In the genomic region with DNA sequence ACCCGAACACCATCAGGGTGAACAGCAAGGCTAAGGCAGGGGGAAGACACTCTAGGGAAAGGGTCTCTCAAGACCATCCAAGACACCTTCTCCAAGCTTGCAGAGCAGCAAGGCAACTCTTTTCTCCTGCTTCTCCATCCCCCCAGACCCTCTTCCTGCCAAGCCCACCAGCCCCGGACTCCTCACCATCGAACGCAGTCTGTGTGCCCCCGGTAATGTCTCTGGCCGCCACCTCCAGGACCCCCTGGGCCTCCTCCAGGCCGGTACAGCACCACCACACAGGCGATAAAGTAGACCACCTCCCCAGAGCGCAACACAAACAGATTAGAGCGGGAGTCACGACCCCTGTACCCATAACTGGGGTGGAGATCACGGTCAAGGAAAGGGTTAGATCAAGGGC, we compare ENCODE assay signal across 1 cellular context.
TF ChIP-seq lines count a peak whose summit lies in the region.

No MANE protein-coding gene starts in this region.

TF ChIP-seq in GM23338, 12 proteins besides CTCF, POLR2A, EP300 and RAD21:
- TF ChIP-seq EZH2phosphoT487 (IDR thresholded peaks at IDR 0.05; ENCODE audit: unreplicated experiment) (no peak), ZNF331 (CRISPR knock-in tag; IDR thresholded peaks at IDR 0.05; ENCODE audit: low read depth) (no peak), JUNB (IDR thresholded peaks at IDR 0.05; ENCODE audit: unreplicated experiment) (no peak), POLR2AphosphoS5 (IDR thresholded peaks at IDR 0.05; ENCODE audit: low read depth) (no peak), EZH2 (IDR thresholded peaks at IDR 0.05; ENCODE audit: low read depth, unreplicated experiment) (no peak), NANOG (IDR thresholded peaks at IDR 0.05; ENCODE audit: borderline replicate concordance) (no peak), CREB1 (CRISPR knock-in tag; IDR thresholded peaks at IDR 0.05; ENCODE audit: low read depth) (no peak), STAT1 (IDR thresholded peaks at IDR 0.05; ENCODE audit: unreplicated experiment) (no peak), ZNF114 (CRISPR knock-in tag; IDR thresholded peaks at IDR 0.05) (no peak)
- TF ChIP-seq, protein P1, sequence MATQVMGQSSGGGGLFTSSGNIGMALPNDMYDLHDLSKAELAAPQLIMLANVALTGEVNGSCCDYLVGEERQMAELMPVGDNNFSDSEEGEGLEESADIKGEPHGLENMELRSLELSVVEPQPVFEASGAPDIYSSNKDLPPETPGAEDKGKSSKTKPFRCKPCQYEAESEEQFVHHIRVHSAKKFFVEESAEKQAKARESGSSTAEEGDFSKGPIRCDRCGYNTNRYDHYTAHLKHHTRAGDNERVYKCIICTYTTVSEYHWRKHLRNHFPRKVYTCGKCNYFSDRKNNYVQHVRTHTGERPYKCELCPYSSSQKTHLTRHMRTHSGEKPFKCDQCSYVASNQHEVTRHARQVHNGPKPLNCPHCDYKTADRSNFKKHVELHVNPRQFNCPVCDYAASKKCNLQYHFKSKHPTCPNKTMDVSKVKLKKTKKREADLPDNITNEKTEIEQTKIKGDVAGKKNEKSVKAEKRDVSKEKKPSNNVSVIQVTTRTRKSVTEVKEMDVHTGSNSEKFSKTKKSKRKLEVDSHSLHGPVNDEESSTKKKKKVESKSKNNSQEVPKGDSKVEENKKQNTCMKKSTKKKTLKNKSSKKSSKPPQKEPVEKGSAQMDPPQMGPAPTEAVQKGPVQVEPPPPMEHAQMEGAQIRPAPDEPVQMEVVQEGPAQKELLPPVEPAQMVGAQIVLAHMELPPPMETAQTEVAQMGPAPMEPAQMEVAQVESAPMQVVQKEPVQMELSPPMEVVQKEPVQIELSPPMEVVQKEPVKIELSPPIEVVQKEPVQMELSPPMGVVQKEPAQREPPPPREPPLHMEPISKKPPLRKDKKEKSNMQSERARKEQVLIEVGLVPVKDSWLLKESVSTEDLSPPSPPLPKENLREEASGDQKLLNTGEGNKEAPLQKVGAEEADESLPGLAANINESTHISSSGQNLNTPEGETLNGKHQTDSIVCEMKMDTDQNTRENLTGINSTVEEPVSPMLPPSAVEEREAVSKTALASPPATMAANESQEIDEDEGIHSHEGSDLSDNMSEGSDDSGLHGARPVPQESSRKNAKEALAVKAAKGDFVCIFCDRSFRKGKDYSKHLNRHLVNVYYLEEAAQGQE (IDR thresholded peaks at IDR 0.05; ENCODE audit: unreplicated experiment), result no peak
- TF ChIP-seq, protein P2, sequence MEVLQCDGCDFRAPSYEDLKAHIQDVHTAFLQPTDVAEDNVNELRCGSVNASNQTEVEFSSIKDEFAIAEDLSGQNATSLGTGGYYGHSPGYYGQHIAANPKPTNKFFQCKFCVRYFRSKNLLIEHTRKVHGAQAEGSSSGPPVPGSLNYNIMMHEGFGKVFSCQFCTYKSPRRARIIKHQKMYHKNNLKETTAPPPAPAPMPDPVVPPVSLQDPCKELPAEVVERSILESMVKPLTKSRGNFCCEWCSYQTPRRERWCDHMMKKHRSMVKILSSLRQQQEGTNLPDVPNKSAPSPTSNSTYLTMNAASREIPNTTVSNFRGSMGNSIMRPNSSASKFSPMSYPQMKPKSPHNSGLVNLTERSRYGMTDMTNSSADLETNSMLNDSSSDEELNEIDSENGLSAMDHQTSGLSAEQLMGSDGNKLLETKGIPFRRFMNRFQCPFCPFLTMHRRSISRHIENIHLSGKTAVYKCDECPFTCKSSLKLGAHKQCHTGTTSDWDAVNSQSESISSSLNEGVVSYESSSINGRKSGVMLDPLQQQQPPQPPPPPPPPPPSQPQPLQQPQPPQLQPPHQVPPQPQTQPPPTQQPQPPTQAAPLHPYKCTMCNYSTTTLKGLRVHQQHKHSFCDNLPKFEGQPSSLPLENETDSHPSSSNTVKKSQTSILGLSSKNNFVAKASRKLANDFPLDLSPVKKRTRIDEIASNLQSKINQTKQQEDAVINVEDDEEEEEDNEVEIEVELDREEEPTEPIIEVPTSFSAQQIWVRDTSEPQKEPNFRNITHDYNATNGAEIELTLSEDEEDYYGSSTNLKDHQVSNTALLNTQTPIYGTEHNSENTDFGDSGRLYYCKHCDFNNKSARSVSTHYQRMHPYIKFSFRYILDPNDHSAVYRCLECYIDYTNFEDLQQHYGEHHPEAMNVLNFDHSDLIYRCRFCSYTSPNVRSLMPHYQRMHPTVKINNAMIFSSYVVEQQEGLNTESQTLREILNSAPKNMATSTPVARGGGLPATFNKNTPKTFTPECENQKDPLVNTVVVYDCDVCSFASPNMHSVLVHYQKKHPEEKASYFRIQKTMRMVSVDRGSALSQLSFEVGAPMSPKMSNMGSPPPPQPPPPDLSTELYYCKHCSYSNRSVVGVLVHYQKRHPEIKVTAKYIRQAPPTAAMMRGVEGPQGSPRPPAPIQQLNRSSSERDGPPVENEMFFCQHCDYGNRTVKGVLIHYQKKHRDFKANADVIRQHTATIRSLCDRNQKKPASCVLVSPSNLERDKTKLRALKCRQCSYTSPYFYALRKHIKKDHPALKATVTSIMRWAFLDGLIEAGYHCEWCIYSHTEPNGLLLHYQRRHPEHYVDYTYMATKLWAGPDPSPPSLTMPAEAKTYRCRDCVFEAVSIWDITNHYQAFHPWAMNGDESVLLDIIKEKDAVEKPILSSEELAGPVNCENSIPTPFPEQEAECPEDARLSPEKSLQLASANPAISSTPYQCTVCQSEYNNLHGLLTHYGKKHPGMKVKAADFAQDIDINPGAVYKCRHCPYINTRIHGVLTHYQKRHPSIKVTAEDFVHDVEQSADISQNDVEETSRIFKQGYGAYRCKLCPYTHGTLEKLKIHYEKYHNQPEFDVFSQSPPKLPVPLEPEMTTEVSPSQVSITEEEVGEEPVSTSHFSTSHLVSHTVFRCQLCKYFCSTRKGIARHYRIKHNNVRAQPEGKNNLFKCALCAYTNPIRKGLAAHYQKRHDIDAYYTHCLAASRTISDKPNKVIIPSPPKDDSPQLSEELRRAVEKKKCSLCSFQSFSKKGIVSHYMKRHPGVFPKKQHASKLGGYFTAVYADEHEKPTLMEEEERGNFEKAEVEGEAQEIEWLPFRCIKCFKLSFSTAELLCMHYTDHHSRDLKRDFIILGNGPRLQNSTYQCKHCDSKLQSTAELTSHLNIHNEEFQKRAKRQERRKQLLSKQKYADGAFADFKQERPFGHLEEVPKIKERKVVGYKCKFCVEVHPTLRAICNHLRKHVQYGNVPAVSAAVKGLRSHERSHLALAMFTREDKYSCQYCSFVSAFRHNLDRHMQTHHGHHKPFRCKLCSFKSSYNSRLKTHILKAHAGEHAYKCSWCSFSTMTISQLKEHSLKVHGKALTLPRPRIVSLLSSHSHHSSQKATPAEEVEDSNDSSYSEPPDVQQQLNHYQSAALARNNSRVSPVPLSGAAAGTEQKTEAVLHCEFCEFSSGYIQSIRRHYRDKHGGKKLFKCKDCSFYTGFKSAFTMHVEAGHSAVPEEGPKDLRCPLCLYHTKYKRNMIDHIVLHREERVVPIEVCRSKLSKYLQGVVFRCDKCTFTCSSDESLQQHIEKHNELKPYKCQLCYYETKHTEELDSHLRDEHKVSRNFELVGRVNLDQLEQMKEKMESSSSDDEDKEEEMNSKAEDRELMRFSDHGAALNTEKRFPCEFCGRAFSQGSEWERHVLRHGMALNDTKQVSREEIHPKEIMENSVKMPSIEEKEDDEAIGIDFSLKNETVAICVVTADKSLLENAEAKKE (CRISPR knock-in tag; IDR thresholded peaks at IDR 0.05), result no peak
- TF ChIP-seq, protein P3, sequence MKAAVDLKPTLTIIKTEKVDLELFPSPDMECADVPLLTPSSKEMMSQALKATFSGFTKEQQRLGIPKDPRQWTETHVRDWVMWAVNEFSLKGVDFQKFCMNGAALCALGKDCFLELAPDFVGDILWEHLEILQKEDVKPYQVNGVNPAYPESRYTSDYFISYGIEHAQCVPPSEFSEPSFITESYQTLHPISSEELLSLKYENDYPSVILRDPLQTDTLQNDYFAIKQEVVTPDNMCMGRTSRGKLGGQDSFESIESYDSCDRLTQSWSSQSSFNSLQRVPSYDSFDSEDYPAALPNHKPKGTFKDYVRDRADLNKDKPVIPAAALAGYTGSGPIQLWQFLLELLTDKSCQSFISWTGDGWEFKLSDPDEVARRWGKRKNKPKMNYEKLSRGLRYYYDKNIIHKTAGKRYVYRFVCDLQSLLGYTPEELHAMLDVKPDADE (IDR thresholded peaks at IDR 0.05), result no peak
